In genomic region chr20:56460459-56460858, GRCh38 we compare ENCODE assay signal across 15 cellular contexts. TPM values are rescaled to one million over a fixed set of nuclear protein-coding genes. Genes with fewer than 3 reads are reported as not detected.
DNase-seq lines count a peak whose midpoint lies in the region; ATAC-seq and TF ChIP-seq lines count a peak whose summit lies in the region.
"Had no signal": no experiment of that assay in that cellular context is flagged by ENCODE, and none has a peak within 500 bp of the region (broad histone marks: within the 10 kb centered on the region; RNA-seq: fewer than 3 reads in every experiment).

No MANE protein-coding gene starts in this region.

- peak; percentile 85 for DNase-seq in activated CD4-positive, alpha-beta T cell treated with anti-CD3 and anti-CD28 coated beads, Interleukin-2, amount 10 ng/mL, durations not matched to agents 24 days and 14 days
- DNase-seq in activated CD4-positive, alpha-beta T cell treated with anti-CD3 and anti-CD28 coated beads, Interleukin-2, amount 50 U/mL, for 48 hours = no peak
- DNase-seq in T-helper 1 cell (peak in 4 of 5 donors; percentile 34 to 87 (median 44)), GM13976 (ENCODE audit: low spot score) (no peak)
- DNase-seq in activated naive CD4-positive, alpha-beta T cell treated with anti-CD3 and anti-CD28 coated beads, Interleukin-2, amount 50 U/mL, for 72 hours (ENCODE audit: low spot score in 2 of 2) = no peak
- DNase-seq in natural killer cell treated with Interleukin-12 subunit alpha and Interleukin-12 subunit beta and Interleukin-15 and Interleukin-18, amount 100 ng/mL, for 72 hours (ENCODE audit: low spot score) = no peak
- DNase-seq in stimulated activated CD4-positive, alpha-beta T cell treated with anti-CD3 and anti-CD28 coated beads, Interleukin-1b, Interleukin-23, amount 100 ng/mL, for 48 hours = no peak
- DNase-seq: activated CD8-positive, alpha-beta memory T cell treated with anti-CD3 and anti-CD28 coated beads, Interleukin-2, amount 50 U/mL, for 4 hours; MG63; NCI-H2029; NCI-H526 treated with DMSO at 0.1 percent for 48 hours; right cardiac atrium had no signal

- H3K27ac Mint-ChIP-seq in activated CD4-positive, alpha-beta T cell treated with anti-CD3 and anti-CD28 coated beads, Interleukin-2, amount 10 ng/mL, durations not matched to agents 24 days and 14 days = peak overlapping the region; percentile 60
- H3K27ac Mint-ChIP-seq in activated naive CD4-positive, alpha-beta T cell treated with anti-CD3 and anti-CD28 coated beads, Interleukin-2, amount 50 U/mL, for 72 hours = peak overlapping the region in 1 of 2 donors; percentile 20
- peak overlapping the region; percentile 62 to 76 for H3K27ac Mint-ChIP-seq in natural killer cell treated with Interleukin-12 subunit alpha and Interleukin-12 subunit beta and Interleukin-15 and Interleukin-18, amount 100 ng/mL, for 72 hours
- H3K27ac Mint-ChIP-seq: brain had no signal

- no peaks in the 10 kb centered on the region for H3K27me3 Mint-ChIP-seq in activated CD4-positive, alpha-beta T cell treated with anti-CD3 and anti-CD28 coated beads, Interleukin-2, amount 10 ng/mL, durations not matched to agents 24 days and 14 days
- no peaks in the 10 kb centered on the region for H3K27me3 Mint-ChIP-seq in natural killer cell treated with Interleukin-12 subunit alpha and Interleukin-12 subunit beta and Interleukin-15 and Interleukin-18, amount 100 ng/mL, for 72 hours

- no peak overlapping the region for H3K4me3 Mint-ChIP-seq in activated CD4-positive, alpha-beta T cell treated with anti-CD3 and anti-CD28 coated beads, Interleukin-2, amount 10 ng/mL, durations not matched to agents 24 days and 14 days
- peak overlapping the region; percentile 42 for H3K4me3 Mint-ChIP-seq in natural killer cell treated with Interleukin-12 subunit alpha and Interleukin-12 subunit beta and Interleukin-15 and Interleukin-18, amount 100 ng/mL, for 72 hours
- H3K4me3 Mint-ChIP-seq: brain had no signal

- H3K9me3 Mint-ChIP-seq in activated CD4-positive, alpha-beta T cell treated with anti-CD3 and anti-CD28 coated beads, Interleukin-2, amount 10 ng/mL, durations not matched to agents 24 days and 14 days = no peaks in the 10 kb centered on the region
- H3K9me3 Mint-ChIP-seq in activated naive CD4-positive, alpha-beta T cell treated with anti-CD3 and anti-CD28 coated beads, Interleukin-2, amount 50 U/mL, for 72 hours = no peaks in the 10 kb centered on the region
- H3K9me3 Mint-ChIP-seq in natural killer cell treated with Interleukin-12 subunit alpha and Interleukin-12 subunit beta and Interleukin-15 and Interleukin-18, amount 100 ng/mL, for 72 hours = no peaks in the 10 kb centered on the region
- H3K9me3 Mint-ChIP-seq: brain had no signal

- intact Hi-C loops in activated CD4-positive, alpha-beta T cell treated with anti-CD3 and anti-CD28 coated beads, Interleukin-2, amount 10 ng/mL, durations not matched to agents 24 days and 14 days (cut with micrococcal nuclease) = loop anchor here (1.0 kb wide), 1 partner anchor 8 kb away; the partner anchor contains the start of gene RTF2

- peak; percentile 47 to 59 for ATAC-seq in activated naive CD4-positive, alpha-beta T cell treated with anti-CD3 and anti-CD28 coated beads, Interleukin-2, amount 50 U/mL, for 72 hours
- peak in 1 of 2 donors; percentile 73 for ATAC-seq in natural killer cell treated with Interleukin-12 subunit alpha and Interleukin-12 subunit beta and Interleukin-15 and Interleukin-18, amount 100 ng/mL, for 72 hours
- no peak for ATAC-seq in GM21717 (IDR thresholded peaks at IDR 0.05; ENCODE audit: unreplicated experiment)
- ATAC-seq: right cardiac atrium had no signal

- peaks cover 4% of the 10 kb centered on the region for H3K36me3 Mint-ChIP-seq in activated CD4-positive, alpha-beta T cell treated with anti-CD3 and anti-CD28 coated beads, Interleukin-2, amount 10 ng/mL, durations not matched to agents 24 days and 14 days (ENCODE audit: low read depth)
- no peaks in the 10 kb centered on the region for H3K36me3 Mint-ChIP-seq in activated naive CD4-positive, alpha-beta T cell treated with anti-CD3 and anti-CD28 coated beads, Interleukin-2, amount 50 U/mL, for 72 hours
- H3K36me3 Mint-ChIP-seq in natural killer cell treated with Interleukin-12 subunit alpha and Interleukin-12 subunit beta and Interleukin-15 and Interleukin-18, amount 100 ng/mL, for 72 hours = no peaks in the 10 kb centered on the region
- H3K36me3 Mint-ChIP-seq: brain had no signal

- TF ChIP-seq CTCF in GM13976 (IDR thresholded peaks at IDR 0.05; ENCODE audit: borderline replicate concordance, control extremely low read depth, extremely low read depth, insufficient read depth, missing control alignments) = no peak

- in situ Hi-C loops in GM13976 (cut with MboI; ENCODE audit: low sequenced_read_pairs, unreplicated experiment) = no loop called here

- peaks cover 40% of the 10 kb centered on the region for H3K4me1 Mint-ChIP-seq in activated CD4-positive, alpha-beta T cell treated with anti-CD3 and anti-CD28 coated beads, Interleukin-2, amount 10 ng/mL, durations not matched to agents 24 days and 14 days
- H3K4me1 Mint-ChIP-seq in natural killer cell treated with Interleukin-12 subunit alpha and Interleukin-12 subunit beta and Interleukin-15 and Interleukin-18, amount 100 ng/mL, for 72 hours (ENCODE audit: low read depth in 2 of 2) = peaks cover 38 to 40% of the 10 kb centered on the region in 2 donors
- H3K4me1 Mint-ChIP-seq: brain had no signal

RNA-seq across cellular contexts. Expression of gene RTF2, which starts 8.0 kb away (rescaled TPM):
- total RNA-seq in activated CD4-positive, alpha-beta T cell treated with anti-CD3 and anti-CD28 coated beads, Interleukin-2, amount 10 ng/mL, durations not matched to agents 24 days and 14 days = 92.3 and 96.5 TPM in 2 replicates
- 10 to 100 TPM; 75.8 to 85.5 TPM for total RNA-seq in activated naive CD4-positive, alpha-beta T cell treated with anti-CD3 and anti-CD28 coated beads, Interleukin-2, amount 50 U/mL, for 72 hours
- 10 to 100 TPM; 78.5 to 92.2 TPM for total RNA-seq in natural killer cell treated with Interleukin-12 subunit alpha and Interleukin-12 subunit beta and Interleukin-15 and Interleukin-18, amount 100 ng/mL, for 72 hours

RNA-seq across cellular contexts. Expression of gene CASS4, which starts 48.4 kb away (rescaled TPM):
- 2.8 and 3.1 TPM in 2 replicates for total RNA-seq in activated CD4-positive, alpha-beta T cell treated with anti-CD3 and anti-CD28 coated beads, Interleukin-2, amount 10 ng/mL, durations not matched to agents 24 days and 14 days
- total RNA-seq in activated naive CD4-positive, alpha-beta T cell treated with anti-CD3 and anti-CD28 coated beads, Interleukin-2, amount 50 U/mL, for 72 hours = 1 to 10 TPM; 5.1 to 6.5 TPM
- 1 to 10 TPM; 1.3 to 4.1 TPM for total RNA-seq in natural killer cell treated with Interleukin-12 subunit alpha and Interleukin-12 subunit beta and Interleukin-15 and Interleukin-18, amount 100 ng/mL, for 72 hours
- total RNA-seq: HT-29 had no signal

Comparison
In these comparisons a context has a peak if more than half of its experiments do, and no peak if none do; other contexts are left out.
1. DNase-seq: peak in activated CD4-positive, alpha-beta T cell treated with anti-CD3 and anti-CD28 coated beads, Interleukin-2, amount 10 ng/mL, durations not matched to agents 24 days and 14 days (single experiment) and T-helper 1 cell (4 of 5); none in activated CD4-positive, alpha-beta T cell treated with anti-CD3 and anti-CD28 coated beads, Interleukin-2, amount 50 U/mL, for 48 hours (0 of 2), activated naive CD4-positive, alpha-beta T cell treated with anti-CD3 and anti-CD28 coated beads, Interleukin-2, amount 50 U/mL, for 72 hours (0 of 2), natural killer cell treated with Interleukin-12 subunit alpha and Interleukin-12 subunit beta and Interleukin-15 and Interleukin-18, amount 100 ng/mL, for 72 hours (single experiment), GM13976 (single experiment) and stimulated activated CD4-positive, alpha-beta T cell treated with anti-CD3 and anti-CD28 coated beads, Interleukin-1b, Interleukin-23, amount 100 ng/mL, for 48 hours (single experiment).